ENCODE assay signal across 20 cellular contexts in genomic region chr14:25006031-25006430, GRCh38. TPM values are rescaled to one million over a fixed set of nuclear protein-coding genes. Genes with fewer than 3 reads are reported as not detected.
"Had no signal": no experiment of that assay in that cellular context is flagged by ENCODE, and none has a peak within 500 bp of the region (broad histone marks: within the 10 kb centered on the region; RNA-seq: fewer than 3 reads in every experiment).

No MANE protein-coding gene starts in this region.

- H3K4me1 ChIP-seq: psoas muscle, vagina had no signal

- H3K36me3 Mint-ChIP-seq: mesothelial cell of epicardium; naive thymus-derived CD4-positive, alpha-beta T cell had no signal

- H3K27me3 ChIP-seq: dorsolateral prefrontal cortex, gastrocnemius medialis, heart right ventricle, neutrophil, vagina had no signal

- ATAC-seq: esophagus mucosa; gastrocnemius medialis; left lobe of liver; naive thymus-derived CD4-positive, alpha-beta T cell; psoas muscle; sciatic nerve had no signal

- H3K9me3 Mint-ChIP-seq: mesothelial cell of epicardium; naive thymus-derived CD4-positive, alpha-beta T cell; nephron progenitor cell had no signal

- H3K27ac ChIP-seq: dorsolateral prefrontal cortex, neutrophil, psoas muscle, skin epidermis, vagina had no signal

- FAIRE-seq: endometrium had no signal

- H3K4me1 Mint-ChIP-seq: naive thymus-derived CD4-positive, alpha-beta T cell had no signal

- H3K36me3 ChIP-seq: gastrocnemius medialis, heart right ventricle, neutrophil, vagina had no signal

- H3K4me3 ChIP-seq: dorsolateral prefrontal cortex, gastrocnemius medialis, heart right ventricle, psoas muscle, skin epidermis, vagina had no signal

- DNase-seq: cortex of kidney; dorsolateral prefrontal cortex; effector CD8-positive, alpha-beta T cell; gastrocnemius medialis; heart right ventricle; islet precursor cell; naive thymus-derived CD4-positive, alpha-beta T cell; nephron progenitor cell; psoas muscle; retina; stimulated activated CD4-positive, alpha-beta T cell treated with anti-CD3 and anti-CD28 coated beads, Interleukin-12 subunit alpha, Interleukin-12 subunit beta, amount 100 ng/mL, for 4 hours; stimulated activated naive CD4-positive, alpha-beta T cell had no signal

- H3K4me3 Mint-ChIP-seq: mesothelial cell of epicardium; naive thymus-derived CD4-positive, alpha-beta T cell; nephron progenitor cell had no signal

- H3K27ac Mint-ChIP-seq: naive thymus-derived CD4-positive, alpha-beta T cell; nephron progenitor cell had no signal

- H3K9me3 ChIP-seq: gastrocnemius medialis, heart right ventricle, neutrophil, psoas muscle, vagina had no signal

RNA-seq across cellular contexts. Expression of gene STXBP6, which starts 43.9 kb away (rescaled TPM):
- total RNA-seq: naive thymus-derived CD4-positive, alpha-beta T cell had no signal
